12 cellular contexts compared by ENCODE assay signal in the genomic region with DNA sequence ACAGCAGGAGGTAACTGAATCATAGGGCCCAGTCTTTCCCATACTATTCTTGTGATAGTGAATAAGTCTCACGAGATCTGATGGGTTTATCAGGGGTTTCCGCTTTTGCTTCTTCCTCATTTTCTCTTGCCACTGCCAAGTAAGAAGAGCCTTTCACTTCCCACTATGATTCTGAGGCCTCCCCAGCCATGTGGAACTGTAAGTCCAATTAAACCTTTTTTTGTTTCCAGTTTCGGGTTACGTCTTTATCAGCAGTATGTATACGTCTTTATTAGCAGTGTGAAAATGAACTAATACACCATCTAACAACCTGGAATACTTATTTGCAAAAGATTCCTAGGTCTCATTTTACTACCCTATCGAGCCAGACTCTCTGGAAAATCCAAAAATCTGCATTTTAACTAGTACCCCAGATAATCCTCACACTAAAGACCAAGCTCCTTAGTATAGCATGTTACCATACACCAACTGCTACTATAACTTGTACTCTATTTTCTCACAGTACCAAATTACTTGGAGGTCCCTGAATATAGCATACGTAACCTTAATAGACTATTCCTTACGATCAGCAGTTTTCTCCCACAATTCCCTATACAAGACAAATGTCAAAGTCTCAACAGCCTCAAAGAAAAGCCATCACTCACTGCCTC. TPM values are rescaled to one million over a fixed set of nuclear protein-coding genes. Genes with fewer than 3 reads are reported as not detected.
DNase-seq lines count a peak whose midpoint lies in the region; ATAC-seq and TF ChIP-seq lines count a peak whose summit lies in the region.
"Had no signal": no experiment of that assay in that cellular context is flagged by ENCODE, and none has a peak within 500 bp of the region (broad histone marks: within the 10 kb centered on the region; RNA-seq: fewer than 3 reads in every experiment).

No MANE protein-coding gene starts in this region.

- DNase-seq in Karpas-422, result peak; percentile 90
- peak; percentile 32 for DNase-seq in brain microvascular endothelial cell
- no peak for DNase-seq in stimulated activated CD4-positive, alpha-beta T cell treated with anti-CD3 and anti-CD28 coated beads, Interleukin-4, amount 100 ng/mL, for 4 hours
- no peak for DNase-seq in posterior cingulate gyrus
- DNase-seq in retina, result no peak
- DNase-seq: activated CD8-positive, alpha-beta memory T cell treated with anti-CD3 and anti-CD28 coated beads, Interleukin-2, amount 10 ng/mL, durations not matched to agents 7 days and 5 days; amniotic stem cell; GF-D8; NCI-H510A treated with DMSO at 0.1 percent for 48 hours had no signal

- peaks cover 32% of the 10 kb centered on the region for H3K9me3 ChIP-seq in BLaER1
- H3K9me3 ChIP-seq in Karpas-422 (ENCODE audit: low read length), result no peaks in the 10 kb centered on the region

- H3K9ac ChIP-seq in BLaER1, result peak overlapping the region; percentile 7; the same call in 1 of the 2 replicates
- H3K9ac ChIP-seq in Karpas-422 (ENCODE audit: low read length), result peak overlapping the region; percentile 63

- H3K27me3 ChIP-seq in BLaER1 (no peaks in the 10 kb centered on the region), Karpas-422 (ENCODE audit: low read length) (no peaks in the 10 kb centered on the region), brain microvascular endothelial cell (replicated peaks) (no peaks in the 10 kb centered on the region)

- intact Hi-C loops in posterior cingulate gyrus (cut with DNase I), result no loop called here

- H2AFZ ChIP-seq in Karpas-422 (ENCODE audit: low read length), result no peak overlapping the region

- H3K4me2 ChIP-seq in BLaER1 (peak overlapping the region; percentile 68), Karpas-422 (ENCODE audit: low read depth, low read length, poor library complexity, severe bottlenecking) (peak overlapping the region; percentile 72)

- peak overlapping the region; percentile 60; the same call in 1 of the 2 replicates for H3K27ac ChIP-seq in BLaER1
- H3K27ac ChIP-seq in Karpas-422 (ENCODE audit: low read length), result peak overlapping the region; percentile 86
- H3K27ac ChIP-seq in brain microvascular endothelial cell, result no peak overlapping the region

- peaks cover 89% of the 10 kb centered on the region for H3K79me2 ChIP-seq in Karpas-422 (ENCODE audit: low read length)

- peak overlapping the region; percentile 57 for H3K4me3 ChIP-seq in BLaER1
- peak overlapping the region; percentile 65 for H3K4me3 ChIP-seq in Karpas-422 (ENCODE audit: low read length)
- no peak overlapping the region for H3K4me3 ChIP-seq in brain microvascular endothelial cell (ENCODE audit: low read depth, low read length)

- ATAC-seq in GM21423 (IDR thresholded peaks at IDR 0.05; ENCODE audit: unreplicated experiment) (peak; percentile 51), HG03039 (IDR thresholded peaks at IDR 0.05; ENCODE audit: unreplicated experiment) (no peak)
- ATAC-seq: activated CD8-positive, alpha-beta memory T cell treated with anti-CD3 and anti-CD28 coated beads, Interleukin-2, amount 10 ng/mL, durations not matched to agents 7 days and 5 days had no signal

- H3K36me3 ChIP-seq in BLaER1 (peaks cover 99% of the 10 kb centered on the region), Karpas-422 (ENCODE audit: insufficient read depth, low read length) (peaks cover 43% of the 10 kb centered on the region; the same call in 1 of the 2 replicates), brain microvascular endothelial cell (replicated peaks) (peaks cover 24% of the 10 kb centered on the region)

- peaks cover 23% of the 10 kb centered on the region for H3K4me1 ChIP-seq in BLaER1
- H3K4me1 ChIP-seq in Karpas-422 (ENCODE audit: low read length), result peaks cover 71% of the 10 kb centered on the region

- H4K20me1 ChIP-seq in BLaER1 (peaks cover 11% of the 10 kb centered on the region; the same call in 1 of the 2 replicates), Karpas-422 (ENCODE audit: insufficient read depth, low read depth, low read length) (no peaks in the 10 kb centered on the region)

- H3K9me2 ChIP-seq in Karpas-422 (replicated peaks; ENCODE audit: insufficient read depth, low read length), result no peaks in the 10 kb centered on the region

- in situ Hi-C loops in brain microvascular endothelial cell (cut with HindIII; ENCODE audit: low pct_ligation_motif_present, low sequenced_read_pairs), result no loop called here

- TF ChIP-seq CTCF in brain microvascular endothelial cell (IDR thresholded peaks at IDR 0.05; ENCODE audit: low read depth, low read length, missing control alignments), result no peak

RNA-seq across cellular contexts. Expression of gene GTF2A1, which starts 11.4 kb away (rescaled TPM):
- 27.4 and 29.4 TPM in 2 replicates for total RNA-seq in Karpas-422 (2014; rRNA removed; shearing (Covaris generic); ENCODE audit: low replicate concordance)

Comparison
In these comparisons a context has a peak if more than half of its experiments do, and no peak if none do; other contexts are left out.
1. DNase-seq: peak in Karpas-422 (single experiment) and brain microvascular endothelial cell (single experiment); none in stimulated activated CD4-positive, alpha-beta T cell treated with anti-CD3 and anti-CD28 coated beads, Interleukin-4, amount 100 ng/mL, for 4 hours (0 of 2), posterior cingulate gyrus (0 of 10) and retina (single experiment).